Comparison of ENCODE assay signal across 9 cellular contexts in genomic region chr4:184805462-184806245, GRCh38. TPM values are rescaled to one million over a fixed set of nuclear protein-coding genes. Genes with fewer than 3 reads are reported as not detected.
A peak's percentile ranks its signal among the peaks of the same experiment; 100 is the strongest.
DNase-seq lines count a peak whose midpoint lies in the region; ATAC-seq lines count a peak whose summit lies in the region.
"Had no signal": no experiment of that assay in that cellular context is flagged by ENCODE, and none has a peak within 500 bp of the region (broad histone marks: within the 10 kb centered on the region; RNA-seq: fewer than 3 reads in every experiment).

No MANE protein-coding gene starts in this region.

- peak overlapping the region in 2 of 4 donors; percentile 78 to 80 for H3K4me3 Mint-ChIP-seq in IgD-negative memory B cell
- H3K4me3 Mint-ChIP-seq: T-helper 1 cell treated with Interleukin-12 subunit alpha and Interleukin-12 subunit beta and Interleukin-4 antibody, amounts not matched to agents 30 μg/mL and 1 μg/mL, for 36 hours had no signal

- H2BK120ac ChIP-seq in mesenchymal stem cell (ENCODE audit: low read depth, low read length), result no peak overlapping the region

- no peak overlapping the region for H3K9ac ChIP-seq in mesenchymal stem cell (ENCODE audit: low read length)

- H3K4ac ChIP-seq in mesenchymal stem cell (ENCODE audit: low read depth in 1 of 2, low read length in 2 of 2), result no peak overlapping the region

- H2AK5ac ChIP-seq in mesenchymal stem cell (ENCODE audit: low read length, severe bottlenecking), result no peak overlapping the region

- H3K14ac ChIP-seq in mesenchymal stem cell (ENCODE audit: low read length in 2 of 2), result no peak overlapping the region

- H3K18ac ChIP-seq in mesenchymal stem cell (ENCODE audit: low read depth in 1 of 2, low read length in 2 of 2), result no peak overlapping the region

- H3K4me3 ChIP-seq in mesenchymal stem cell (ENCODE audit: insufficient read depth in 1 of 2, low read depth in 1 of 2, low read length in 2 of 2), result no peak overlapping the region

- no peaks in the 10 kb centered on the region for H3K27me3 ChIP-seq in mesenchymal stem cell (ENCODE audit: control insufficient read depth in 1 of 2, insufficient read depth in 1 of 2, low read length in 2 of 2)

- WGBS in mesenchymal stem cell, result 86% methylated on average over 12 of the region's 12 CpGs

- no peak overlapping the region for H4K8ac ChIP-seq in mesenchymal stem cell (ENCODE audit: low read length)

- no peaks in the 10 kb centered on the region for H3K27me3 Mint-ChIP-seq in IgD-negative memory B cell

- peak overlapping the region in 2 of 3 donors; percentile 16 to 34 for H3K27ac Mint-ChIP-seq in IgD-negative memory B cell
- H3K27ac Mint-ChIP-seq: T-helper 1 cell treated with Interleukin-12 subunit alpha and Interleukin-12 subunit beta and Interleukin-4 antibody, amounts not matched to agents 30 μg/mL and 1 μg/mL, for 36 hours had no signal

- H2AFZ ChIP-seq in mesenchymal stem cell (ENCODE audit: low read depth, low read length), result no peak overlapping the region

- DNase-seq in NCI-H748 (lab: John Stamatoyannopoulos, UW; ENCODE audit: unreplicated experiment) (peak; percentile 39), NCI-H748 treated with DMSO at 0.1 percent for 48 hours (lab: John Stamatoyannopoulos, UW) (no peak), cerebellum (ENCODE audit: low spot score) (peak; percentile 47), myocyte (ENCODE audit: low read depth) (peak; percentile 94), mesenchymal stem cell (no peak)
- no peak for DNase-seq in activated T-cell treated with anti-CD3 and anti-CD28 coated beads, Interleukin-2, amount 50 U/mL, for 48 hours

- peaks cover 5% of the 10 kb centered on the region for H3K36me3 Mint-ChIP-seq in IgD-negative memory B cell

- H3K9me3 ChIP-seq in mesenchymal stem cell (ENCODE audit: control insufficient read depth, low read length), result no peaks in the 10 kb centered on the region

- H4K91ac ChIP-seq in mesenchymal stem cell (ENCODE audit: low read length), result no peak overlapping the region

- peaks cover 26 to 33% (median 29%) of the 10 kb centered on the region in 3 donors for H3K4me1 Mint-ChIP-seq in IgD-negative memory B cell

- H2BK15ac ChIP-seq in mesenchymal stem cell (ENCODE audit: low read depth, poor library complexity, severe bottlenecking), result no peak overlapping the region

- peaks cover 41% of the 10 kb centered on the region for H3K79me1 ChIP-seq in mesenchymal stem cell (replicated peaks; ENCODE audit: low read length, poor library complexity, severe bottlenecking)

- no peak overlapping the region for H2BK5ac ChIP-seq in mesenchymal stem cell (ENCODE audit: low read depth, low read length, poor library complexity, severe bottlenecking)

- H2BK12ac ChIP-seq in mesenchymal stem cell (ENCODE audit: low read length in 2 of 2), result no peak overlapping the region

- H3K9me3 Mint-ChIP-seq in IgD-negative memory B cell, result no peaks in the 10 kb centered on the region
- H3K9me3 Mint-ChIP-seq: T-helper 1 cell treated with Interleukin-12 subunit alpha and Interleukin-12 subunit beta and Interleukin-4 antibody, amounts not matched to agents 30 μg/mL and 1 μg/mL, for 36 hours had no signal

- H3K27ac ChIP-seq in mesenchymal stem cell (ENCODE audit: low read length, poor library complexity, severe bottlenecking), result no peak overlapping the region

- peaks cover 15% of the 10 kb centered on the region for H3K4me1 ChIP-seq in mesenchymal stem cell (ENCODE audit: control insufficient read depth, insufficient read depth, low read depth, low read length)

- no peak for ATAC-seq in HG03521 (IDR thresholded peaks at IDR 0.05; ENCODE audit: unreplicated experiment)

- no peak overlapping the region for H3K23ac ChIP-seq in mesenchymal stem cell (ENCODE audit: low read length in 2 of 2)

- H3K4me2 ChIP-seq in mesenchymal stem cell (ENCODE audit: low read length, poor library complexity, severe bottlenecking), result no peak overlapping the region

- H3K36me3 ChIP-seq in mesenchymal stem cell (ENCODE audit: control insufficient read depth in 1 of 2, insufficient read depth in 2 of 2, low read depth in 1 of 2, low read length in 2 of 2), result peaks cover 3 to 12% of the 10 kb centered on the region in 2 experiments

RNA-seq across cellular contexts. Expression of gene ACSL1, which starts 20.1 kb away (rescaled TPM):
- 9.2 TPM for polyA plus RNA-seq in IgD-negative memory B cell
- total RNA-seq in cerebellum, result 36.6 TPM
- total RNA-seq in myocyte, result 155 and 236 TPM in 2 replicates
- polyA plus RNA-seq in myocyte (2012), result 71.9 TPM
- polyA plus RNA-seq in mesenchymal stem cell (2013, experiment 1 of 2), result 4.3 TPM
- 4.5 TPM for polyA plus RNA-seq in mesenchymal stem cell (2013, experiment 2 of 2)

Comparison
In these comparisons a context has a peak if more than half of its experiments do, and no peak if none do; other contexts are left out.
1. DNase-seq: peak in NCI-H748 (single experiment), cerebellum (single experiment) and myocyte (single experiment); none in NCI-H748 treated with DMSO at 0.1 percent for 48 hours (single experiment), mesenchymal stem cell (single experiment) and activated T-cell treated with anti-CD3 and anti-CD28 coated beads, Interleukin-2, amount 50 U/mL, for 48 hours (0 of 2).